12 cellular contexts compared by ENCODE assay signal in the genomic region with DNA sequence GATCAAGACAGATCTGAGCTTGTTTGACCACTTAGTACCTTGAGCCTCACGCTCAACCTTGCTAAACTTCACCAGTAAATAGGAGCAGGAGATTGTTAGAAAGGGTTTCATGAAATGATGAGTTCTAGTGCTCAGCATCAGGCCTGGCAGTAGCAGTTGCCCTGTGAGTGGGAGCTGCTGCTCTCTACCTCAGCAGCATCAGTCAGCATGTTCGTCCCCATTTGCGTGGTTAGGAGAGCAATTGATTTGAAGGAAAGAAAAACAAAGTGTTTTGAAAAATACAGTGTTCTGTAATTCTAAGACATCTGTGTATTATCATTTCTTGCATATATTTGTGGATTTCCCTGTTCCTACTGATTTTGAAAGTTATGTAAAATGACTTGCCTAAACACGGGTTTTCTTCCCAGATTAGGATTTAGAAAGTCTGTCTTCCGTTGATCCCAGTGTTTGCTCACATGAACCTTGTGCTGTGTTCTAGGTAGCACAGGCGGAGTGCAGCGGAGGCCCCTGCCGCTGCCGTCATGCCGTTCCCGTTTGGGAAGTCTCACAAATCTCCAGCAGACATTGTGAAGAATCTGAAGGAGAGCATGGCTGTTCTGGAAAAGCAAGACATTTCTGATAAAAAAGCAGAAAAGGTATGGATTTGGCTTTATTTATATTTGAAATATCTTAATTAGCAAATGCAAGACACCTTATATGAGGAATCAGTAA. TPM values are rescaled to one million over a fixed set of nuclear protein-coding genes. Genes with fewer than 3 reads are reported as not detected.
DNase-seq lines count a peak whose midpoint lies in the region; ATAC-seq and TF ChIP-seq lines count a peak whose summit lies in the region.
"Had no signal": no experiment of that assay in that cellular context is flagged by ENCODE, and none has a peak within 500 bp of the region (broad histone marks: within the 10 kb centered on the region; RNA-seq: fewer than 3 reads in every experiment).

No MANE protein-coding gene starts in this region.

- no peaks in the 10 kb centered on the region for H3K27me3 Mint-ChIP-seq in activated CD4-positive, alpha-beta T cell treated with anti-CD3 and anti-CD28 coated beads for 36 hours
- no peaks in the 10 kb centered on the region for H3K27me3 Mint-ChIP-seq in T-cell

- peak overlapping the region; percentile 13 for H3K9ac ChIP-seq in smooth muscle cell (ENCODE audit: low read depth)

- peak; percentile 20 for DNase-seq in activated CD4-positive, alpha-beta T cell treated with anti-CD3 and anti-CD28 coated beads for 36 hours
- DNase-seq in activated CD4-positive, alpha-beta T cell treated with anti-CD3 and anti-CD28 coated beads, Interleukin-2, amount 50 U/mL, for 1 hour = no peak
- DNase-seq in T-cell (no peak), fibroblast of pulmonary artery (ENCODE audit: low read depth) (peak; percentile 55), smooth muscle cell (lab: John Stamatoyannopoulos, UW; ENCODE audit: unreplicated experiment) (no peak), heart right ventricle (no peak), cardiac septum (ENCODE audit: low spot score) (no peak)
- DNase-seq: DND-41, endodermal cell, NCI-H2081 treated with DMSO at 0.1 percent for 48 hours had no signal

- H3K9me3 Mint-ChIP-seq in activated CD4-positive, alpha-beta T cell treated with anti-CD3 and anti-CD28 coated beads for 36 hours (ENCODE audit: low read depth) = no peaks in the 10 kb centered on the region
- H3K9me3 Mint-ChIP-seq in T-cell = no peaks in the 10 kb centered on the region
- H3K9me3 Mint-ChIP-seq: endodermal cell had no signal

- H3K9me3 ChIP-seq in smooth muscle cell (replicated peaks; ENCODE audit: low read depth) (no peaks in the 10 kb centered on the region), heart right ventricle (no peaks in the 10 kb centered on the region)
- H3K9me3 ChIP-seq: A549 had no signal

- TF ChIP-seq CTCF in fibroblast of pulmonary artery (IDR thresholded peaks at IDR 0.05; ENCODE audit: low read length, missing control alignments) = no peak
- no peak for TF ChIP-seq CTCF in smooth muscle cell (IDR thresholded peaks at IDR 0.05; ENCODE audit: borderline replicate concordance, insufficient read depth, poor library complexity, severe bottlenecking)
- no peak for TF ChIP-seq CTCF in heart right ventricle (IDR thresholded peaks at IDR 0.05)

- POLR2A ChIA-PET in activated CD4-positive, alpha-beta T cell treated with anti-CD3 and anti-CD28 coated beads for 36 hours (lab: Charles Lee) = no interaction called here
- POLR2A ChIA-PET in T-cell (lab: Charles Lee) = interaction anchor here in 1 of 2 donors (0.5 kb wide), 1 partner anchor 35 kb away, joined by 8 read pairs; no protein-coding TSS in a partner anchor

- H3K4me3 Mint-ChIP-seq in activated CD4-positive, alpha-beta T cell treated with anti-CD3 and anti-CD28 coated beads for 36 hours = no peak overlapping the region
- H3K4me3 Mint-ChIP-seq in T-cell = peak overlapping the region in 2 of 3 donors; percentile 49 to 59
- H3K4me3 Mint-ChIP-seq: endodermal cell had no signal

- peaks cover 65% of the 10 kb centered on the region for H4K20me1 ChIP-seq in smooth muscle cell (ENCODE audit: low read depth)

- H3K36me3 ChIP-seq in smooth muscle cell (ENCODE audit: low read depth) (no peaks in the 10 kb centered on the region), heart right ventricle (peaks cover 0 to 52% (median 8%) of the 10 kb centered on the region in 9 donors)

- peak overlapping the region; percentile 69 for H3K27ac Mint-ChIP-seq in activated CD4-positive, alpha-beta T cell treated with anti-CD3 and anti-CD28 coated beads for 36 hours
- peak overlapping the region; percentile 73 to 75 for H3K27ac Mint-ChIP-seq in T-cell

- H3K79me2 ChIP-seq in smooth muscle cell (ENCODE audit: low read depth) = peaks cover 66% of the 10 kb centered on the region

- peaks cover 67% of the 10 kb centered on the region for H3K4me1 Mint-ChIP-seq in activated CD4-positive, alpha-beta T cell treated with anti-CD3 and anti-CD28 coated beads for 36 hours
- peaks cover 64 to 72% (median 66%) of the 10 kb centered on the region in 3 donors for H3K4me1 Mint-ChIP-seq in T-cell

- no peak overlapping the region for H2AFZ ChIP-seq in smooth muscle cell (ENCODE audit: low read depth)

- CTCF ChIA-PET in activated CD4-positive, alpha-beta T cell treated with anti-CD3 and anti-CD28 coated beads for 36 hours (lab: Charles Lee) = interaction anchor here (0.6 to 2.8 kb wide), 2 partner anchors 9 to 39 kb away, joined by 4 to 8 read pairs; no protein-coding TSS in a partner anchor
- CTCF ChIA-PET in T-cell (lab: Charles Lee) = no interaction called here

- ATAC-seq in activated CD4-positive, alpha-beta T cell treated with anti-CD3 and anti-CD28 coated beads for 36 hours = peak; percentile 35
- ATAC-seq in T-cell (replicated peaks in 1 of 4) (no peak), heart right ventricle (no peak), GM18858 (IDR thresholded peaks at IDR 0.05; ENCODE audit: unreplicated experiment) (no peak)
- ATAC-seq: A549 had no signal

- peaks cover 17% of the 10 kb centered on the region for H3F3A ChIP-seq in smooth muscle cell (ENCODE audit: low read depth)

- H3K27me3 ChIP-seq in smooth muscle cell (ENCODE audit: low read depth) (no peaks in the 10 kb centered on the region), heart right ventricle (no peaks in the 10 kb centered on the region)

- H3K27ac ChIP-seq in smooth muscle cell (ENCODE audit: low read depth) = peak overlapping the region; percentile 87
- H3K27ac ChIP-seq in heart right ventricle = peak overlapping the region in 1 of 10 donors; percentile 49
- H3K27ac ChIP-seq: A549 had no signal

- peak overlapping the region; percentile 56 for H3K4me2 ChIP-seq in smooth muscle cell
- H3K4me2 ChIP-seq: A549 had no signal

- H3K4me3 ChIP-seq in fibroblast of pulmonary artery (replicated peaks; ENCODE audit: low read depth, low read length) = no peak overlapping the region
- peak overlapping the region; percentile 7 for H3K4me3 ChIP-seq in smooth muscle cell
- H3K4me3 ChIP-seq in heart right ventricle = no peak overlapping the region
- H3K4me3 ChIP-seq: A549 had no signal

- H3K36me3 Mint-ChIP-seq in activated CD4-positive, alpha-beta T cell treated with anti-CD3 and anti-CD28 coated beads for 36 hours (ENCODE audit: low read depth) = peaks cover 61% of the 10 kb centered on the region
- H3K36me3 Mint-ChIP-seq in T-cell = peaks cover 36% of the 10 kb centered on the region

- intact Hi-C loops in activated CD4-positive, alpha-beta T cell treated with anti-CD3 and anti-CD28 coated beads for 36 hours (cut with DNase I, micrococcal nuclease) = no loop called here
- intact Hi-C loops in heart right ventricle (cut with DNase I) = no loop called here
- intact Hi-C loops in cardiac septum (cut with DNase I) = loop anchor here (5.0 kb wide), 2 partner anchors 33 to 47 kb away; partner anchors contain the start of gene CAB39

- 61% methylated on average over 11 of the region's 11 CpGs for WGBS in smooth muscle cell (ENCODE audit: low lambda C conversion rate)
- WGBS in heart right ventricle, 2 donors = 92% methylated on average over 11 of the region's 11 CpGs

- H3K4me1 ChIP-seq in smooth muscle cell (ENCODE audit: low read depth) (peaks cover 25% of the 10 kb centered on the region), heart right ventricle (peaks cover 0 to 50% (median 39%) of the 10 kb centered on the region in 9 donors)

RNA-seq across cellular contexts. Expression of gene CAB39, which starts 47.0 kb away (rescaled TPM):
- total RNA-seq in activated CD4-positive, alpha-beta T cell treated with anti-CD3 and anti-CD28 coated beads for 36 hours = 100 to 1,000 TPM; 122 to 148 TPM
- total RNA-seq in T-cell (100 to 1,000 TPM in 1 of 5 donors, 10 to 100 TPM in 4; 91.7 to 102 (median 96.7) TPM), smooth muscle cell (62.4 and 62.7 TPM in 2 replicates), heart right ventricle (10 to 100 TPM; 72.6 to 99.7 (median 91.1) TPM), cardiac septum (75.1 TPM)
- polyA plus RNA-seq in smooth muscle cell (21.7 and 25.5 TPM in 2 replicates), heart right ventricle (10 to 100 TPM; 17.3 to 26.2 TPM)

Comparison
In these comparisons a context has a peak if more than half of its experiments do, and no peak if none do; other contexts are left out.
1. DNase-seq: peak in activated CD4-positive, alpha-beta T cell treated with anti-CD3 and anti-CD28 coated beads for 36 hours (single experiment) and fibroblast of pulmonary artery (single experiment); none in activated CD4-positive, alpha-beta T cell treated with anti-CD3 and anti-CD28 coated beads, Interleukin-2, amount 50 U/mL, for 1 hour (single experiment), T-cell (0 of 34), smooth muscle cell (single experiment), heart right ventricle (0 of 2) and cardiac septum (single experiment).